In the genomic region with DNA sequence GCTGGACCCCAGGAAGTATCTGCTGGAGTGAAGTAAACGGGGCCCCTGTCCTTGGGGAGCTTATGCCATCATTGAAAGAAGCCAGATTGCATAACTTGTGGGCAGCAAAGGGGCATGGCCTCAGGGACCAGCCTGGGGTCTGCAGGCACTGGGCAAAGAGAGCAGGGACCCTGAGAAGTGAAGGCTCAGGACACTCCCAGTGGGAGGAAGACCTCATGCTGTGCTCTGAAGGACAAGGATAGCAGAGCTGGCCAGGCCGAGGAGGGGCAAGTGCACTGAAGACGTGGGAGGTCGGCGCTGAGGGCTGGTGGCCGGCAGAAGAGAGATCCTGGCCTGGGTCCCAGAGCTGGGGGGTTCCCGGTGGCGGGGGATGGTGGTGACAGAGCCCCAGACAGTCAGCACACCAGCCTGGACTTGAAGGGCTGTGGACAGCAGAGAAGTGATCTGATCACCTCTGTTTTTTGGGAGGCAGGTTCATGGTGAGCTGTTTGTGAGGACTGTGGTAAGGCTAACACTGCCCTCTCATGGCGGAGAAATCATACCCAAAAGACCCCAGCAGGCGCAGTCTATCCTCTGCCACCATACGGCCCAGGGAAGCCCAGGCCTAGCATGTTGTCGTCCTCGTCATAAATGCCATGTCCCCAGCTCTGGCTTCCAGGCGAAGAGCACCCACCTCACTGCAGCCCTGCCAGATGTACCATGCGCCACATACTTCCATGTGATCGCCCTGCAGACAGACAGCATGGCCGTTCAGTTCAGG, we compare ENCODE assay signal across 8 cellular contexts. TPM values are rescaled to one million over a fixed set of nuclear protein-coding genes. Genes with fewer than 3 reads are reported as not detected.
A peak's percentile ranks its signal among the peaks of the same experiment; 100 is the strongest.
DNase-seq lines count a peak whose midpoint lies in the region; ATAC-seq, FAIRE-seq and TF ChIP-seq lines count a peak whose summit lies in the region.

No MANE protein-coding gene starts in this region.

- DNase-seq in SIG-M5 treated with dmso at 0.1 percent for 504 hours (lab: John Stamatoyannopoulos, UW; ENCODE audit: unreplicated experiment) (peak; percentile 41), SIG-M5 (lab: John Stamatoyannopoulos, UW) (no peak), NCI-H446 treated with DMSO at 0.1 percent for 48 hours (lab: John Stamatoyannopoulos, UW) (peak; percentile 23), bronchial epithelial cell (ENCODE audit: low read depth) (peak; percentile 39), activated T-cell treated with anti-CD3 and anti-CD28 coated beads for 4 hours (no peak)

- peaks cover 19% of the 10 kb centered on the region for H3K4me1 ChIP-seq in mesodermal cell (ENCODE audit: control insufficient read depth, insufficient read depth, low read length, poor library complexity, severe bottlenecking)

- no peak overlapping the region for H3K4me3 Mint-ChIP-seq in stimulated activated memory B cell treated with anti-CD40 and anti-IgM and Interleukin-4, amounts not matched to agents 10 μg/mL and 1 μg/mL and 100 μg/mL, for 72 hours

- FAIRE-seq in bronchial epithelial cell (lab: Jason Lieb, UNC), result no peak

- peak overlapping the region; percentile 66 for H3K27ac ChIP-seq in mesodermal cell (ENCODE audit: low read depth, low read length, severe bottlenecking)

- H3K4me1 Mint-ChIP-seq in stimulated activated memory B cell treated with anti-CD40 and anti-IgM and Interleukin-4, amounts not matched to agents 10 μg/mL and 1 μg/mL and 100 μg/mL, for 72 hours, result no peaks in the 10 kb centered on the region

- H3K9me3 Mint-ChIP-seq in stimulated activated memory B cell treated with anti-CD40 and anti-IgM and Interleukin-4, amounts not matched to agents 10 μg/mL and 1 μg/mL and 100 μg/mL, for 72 hours, result no peaks in the 10 kb centered on the region

- TF ChIP-seq CTCF in bronchial epithelial cell (IDR thresholded peaks at IDR 0.05; ENCODE audit: insufficient read depth, low read length, severe bottlenecking), result peak; percentile 43

- no peak overlapping the region for H3K4me3 ChIP-seq in bronchial epithelial cell (ENCODE audit: low read depth, low read length)
- H3K4me3 ChIP-seq in mesodermal cell (ENCODE audit: extremely low read depth, insufficient read depth, low read length, poor library complexity, severe bottlenecking), result no peak overlapping the region

- H3K36me3 Mint-ChIP-seq in stimulated activated memory B cell treated with anti-CD40 and anti-IgM and Interleukin-4, amounts not matched to agents 10 μg/mL and 1 μg/mL and 100 μg/mL, for 72 hours, result no peaks in the 10 kb centered on the region

- H3K27me3 Mint-ChIP-seq in stimulated activated memory B cell treated with anti-CD40 and anti-IgM and Interleukin-4, amounts not matched to agents 10 μg/mL and 1 μg/mL and 100 μg/mL, for 72 hours, result peaks cover 9% of the 10 kb centered on the region

- H3K27me3 ChIP-seq in bronchial epithelial cell (ENCODE audit: control insufficient read depth, insufficient read depth, low read length), result no peaks in the 10 kb centered on the region

- ATAC-seq in GM21390 (IDR thresholded peaks at IDR 0.05; ENCODE audit: unreplicated experiment), result no peak
- ATAC-seq in stimulated activated memory B cell treated with anti-CD40 and anti-IgM and Interleukin-4, amounts not matched to agents 10 μg/mL and 1 μg/mL and 100 μg/mL, for 72 hours, result no peak

- WGBS in mesodermal cell (ENCODE audit: insufficient coverage in 2 of 2), 2 experiments, result 37 to 47% methylated on average over 14 to 17 of the region's 17 CpGs

- H3K27ac Mint-ChIP-seq in stimulated activated memory B cell treated with anti-CD40 and anti-IgM and Interleukin-4, amounts not matched to agents 10 μg/mL and 1 μg/mL and 100 μg/mL, for 72 hours, result no peak overlapping the region

- H3K36me3 ChIP-seq in bronchial epithelial cell (ENCODE audit: control insufficient read depth, insufficient read depth, low read length) (no peaks in the 10 kb centered on the region), mesodermal cell (ENCODE audit: control insufficient read depth, insufficient read depth, low read length) (peaks cover 4% of the 10 kb centered on the region)

- H3K9me3 ChIP-seq in mesodermal cell (ENCODE audit: control insufficient read depth, low read length), result no peaks in the 10 kb centered on the region

RNA-seq across cellular contexts. Expression of a gene that starts 7.1 kb away (rescaled TPM):
- 16.3 and 32.4 TPM in 2 replicates for total RNA-seq in bronchial epithelial cell
- polyA plus RNA-seq in mesodermal cell (2013, experiment 1 of 2), result 57.5 TPM
- polyA plus RNA-seq in mesodermal cell (2013, experiment 2 of 2), result 48.9 TPM

RNA-seq across cellular contexts. Expression of a gene that starts 29.1 kb away (rescaled TPM):
- total RNA-seq in bronchial epithelial cell, result 0.13 and 0.26 TPM in 2 replicates
- polyA plus RNA-seq in mesodermal cell (2013, experiment 1 of 2), result 2.9 TPM
- 2.3 TPM for polyA plus RNA-seq in mesodermal cell (2013, experiment 2 of 2)

RNA-seq across cellular contexts. Expression of a gene that starts 40.8 kb away (rescaled TPM):
- total RNA-seq in bronchial epithelial cell, result 78.5 and 121 TPM in 2 replicates
- polyA plus RNA-seq in mesodermal cell (2013, experiment 1 of 2), result 278 TPM
- polyA plus RNA-seq in mesodermal cell (2013, experiment 2 of 2), result 242 TPM

RNA-seq across cellular contexts. Expression of a gene that starts 57.7 kb away (rescaled TPM):
- total RNA-seq in bronchial epithelial cell, result 47.7 and 77.2 TPM in 2 replicates
- 73.8 TPM for polyA plus RNA-seq in mesodermal cell (2013, experiment 1 of 2)
- polyA plus RNA-seq in mesodermal cell (2013, experiment 2 of 2), result 81.4 TPM

Comparison
In these comparisons a context has a peak if more than half of its experiments do, and no peak if none do; other contexts are left out.
1. DNase-seq: peak in SIG-M5 treated with dmso at 0.1 percent for 504 hours (single experiment), NCI-H446 treated with DMSO at 0.1 percent for 48 hours (single experiment) and bronchial epithelial cell (single experiment); none in SIG-M5 (single experiment) and activated T-cell treated with anti-CD3 and anti-CD28 coated beads for 4 hours (single experiment).